Comparison of ENCODE assay signal across 17 cellular contexts in genomic region chr2:169395821-169396374, GRCh38. TPM values are rescaled to one million over a fixed set of nuclear protein-coding genes. Genes with fewer than 3 reads are reported as not detected.
"Had no signal": no experiment of that assay in that cellular context is flagged by ENCODE, and none has a peak within 500 bp of the region (broad histone marks: within the 10 kb centered on the region; RNA-seq: fewer than 3 reads in every experiment).

No MANE protein-coding gene starts in this region.

- ATAC-seq: activated CD8-positive, alpha-beta T cell treated with anti-CD3 and anti-CD28 coated beads for 36 hours; activated naive CD4-positive, alpha-beta T cell treated with anti-CD3 and anti-CD28 coated beads, Interleukin-2, amount 50 U/mL, for 72 hours; activated T-cell treated with anti-CD3 and anti-CD28 coated beads, Interleukin-2, amount 50 U/mL, for 4 hours; left ventricle myocardium superior; mucosa of descending colon; naive thymus-derived CD8-positive, alpha-beta T cell; stimulated activated naive B cell treated with anti-CD40 and anti-IgM and Interleukin-4, amounts not matched to agents 10 μg/mL and 1 μg/mL and 100 μg/mL, for 72 hours had no signal

- H3K27me3 ChIP-seq: esophagus muscularis mucosa, hepatocyte, tibial artery, uterus had no signal

- DNase-seq: activated B cell treated with CpG ODN at 0.5 μM for 24 hours; activated CD4-positive, alpha-beta T cell treated with anti-CD3 and anti-CD28 coated beads for 48 hours; activated CD8-positive, alpha-beta T cell treated with anti-CD3 and anti-CD28 coated beads for 36 hours; activated gamma-delta T cell; activated T-cell treated with anti-CD3 and anti-CD28 coated beads, Interleukin-2, amount 50 U/mL, for 4 hours; left ventricle myocardium superior; mucosa of descending colon; naive thymus-derived CD8-positive, alpha-beta T cell; posterior cingulate gyrus; stimulated activated CD4-positive, alpha-beta T cell treated with anti-CD3 and anti-CD28 coated beads, Interleukin-2, amount 100 ng/mL, for 48 hours; stimulated activated naive B cell treated with anti-CD40 and anti-IgM and Interleukin-4, amounts not matched to agents 10 μg/mL and 1 μg/mL and 100 μg/mL, for 72 hours; tibial artery; uterus had no signal

- H3K27ac ChIP-seq: esophagus muscularis mucosa, hepatocyte, tibial artery, uterus had no signal

- H3K4me1 ChIP-seq: esophagus muscularis mucosa, tibial artery, uterus had no signal

- H3K4me3 Mint-ChIP-seq: activated B cell treated with CpG ODN at 0.5 μM for 24 hours; activated CD8-positive, alpha-beta T cell treated with anti-CD3 and anti-CD28 coated beads for 36 hours; activated T-cell treated with anti-CD3 and anti-CD28 coated beads, Interleukin-2, amount 50 U/mL, for 4 hours; memory B cell; naive thymus-derived CD8-positive, alpha-beta T cell; stimulated activated naive B cell treated with anti-CD40 and anti-IgM and Interleukin-4, amounts not matched to agents 10 μg/mL and 1 μg/mL and 100 μg/mL, for 72 hours had no signal

- H3K36me3 Mint-ChIP-seq: activated naive CD4-positive, alpha-beta T cell treated with anti-CD3 and anti-CD28 coated beads, Interleukin-2, amount 50 U/mL, for 72 hours; memory B cell; naive thymus-derived CD8-positive, alpha-beta T cell; stimulated activated naive B cell treated with anti-CD40 and anti-IgM and Interleukin-4, amounts not matched to agents 10 μg/mL and 1 μg/mL and 100 μg/mL, for 72 hours had no signal

- H3K9me3 Mint-ChIP-seq: activated B cell treated with CpG ODN at 0.5 μM for 24 hours; activated CD8-positive, alpha-beta T cell treated with anti-CD3 and anti-CD28 coated beads for 36 hours; activated T-cell treated with anti-CD3 and anti-CD28 coated beads, Interleukin-2, amount 50 U/mL, for 4 hours; memory B cell had no signal

- H3K36me3 ChIP-seq: esophagus muscularis mucosa, tibial artery, uterus had no signal

- H3K9me3 ChIP-seq: esophagus muscularis mucosa, mucosa of descending colon, tibial artery, uterus had no signal

- H3K27ac Mint-ChIP-seq: activated B cell treated with CpG ODN at 0.5 μM for 24 hours; activated CD8-positive, alpha-beta T cell treated with anti-CD3 and anti-CD28 coated beads for 36 hours; memory B cell; naive thymus-derived CD8-positive, alpha-beta T cell; stimulated activated naive B cell treated with anti-CD40 and anti-IgM and Interleukin-4, amounts not matched to agents 10 μg/mL and 1 μg/mL and 100 μg/mL, for 72 hours had no signal

- H3K4me3 ChIP-seq: esophagus muscularis mucosa, hepatocyte, mucosa of descending colon, tibial artery, uterus had no signal

- H3K4me1 Mint-ChIP-seq: activated B cell treated with CpG ODN at 0.5 μM for 24 hours; memory B cell; naive thymus-derived CD8-positive, alpha-beta T cell; stimulated activated naive B cell treated with anti-CD40 and anti-IgM and Interleukin-4, amounts not matched to agents 10 μg/mL and 1 μg/mL and 100 μg/mL, for 72 hours had no signal

RNA-seq across cellular contexts. Expression of gene LRP2, which starts 33.6 kb away (rescaled TPM):
- total RNA-seq: activated B cell treated with CpG ODN at 0.5 μM for 24 hours; esophagus muscularis mucosa; naive thymus-derived CD8-positive, alpha-beta T cell had no signal
